Comparison of ENCODE assay signal across 18 cellular contexts in the genomic region with DNA sequence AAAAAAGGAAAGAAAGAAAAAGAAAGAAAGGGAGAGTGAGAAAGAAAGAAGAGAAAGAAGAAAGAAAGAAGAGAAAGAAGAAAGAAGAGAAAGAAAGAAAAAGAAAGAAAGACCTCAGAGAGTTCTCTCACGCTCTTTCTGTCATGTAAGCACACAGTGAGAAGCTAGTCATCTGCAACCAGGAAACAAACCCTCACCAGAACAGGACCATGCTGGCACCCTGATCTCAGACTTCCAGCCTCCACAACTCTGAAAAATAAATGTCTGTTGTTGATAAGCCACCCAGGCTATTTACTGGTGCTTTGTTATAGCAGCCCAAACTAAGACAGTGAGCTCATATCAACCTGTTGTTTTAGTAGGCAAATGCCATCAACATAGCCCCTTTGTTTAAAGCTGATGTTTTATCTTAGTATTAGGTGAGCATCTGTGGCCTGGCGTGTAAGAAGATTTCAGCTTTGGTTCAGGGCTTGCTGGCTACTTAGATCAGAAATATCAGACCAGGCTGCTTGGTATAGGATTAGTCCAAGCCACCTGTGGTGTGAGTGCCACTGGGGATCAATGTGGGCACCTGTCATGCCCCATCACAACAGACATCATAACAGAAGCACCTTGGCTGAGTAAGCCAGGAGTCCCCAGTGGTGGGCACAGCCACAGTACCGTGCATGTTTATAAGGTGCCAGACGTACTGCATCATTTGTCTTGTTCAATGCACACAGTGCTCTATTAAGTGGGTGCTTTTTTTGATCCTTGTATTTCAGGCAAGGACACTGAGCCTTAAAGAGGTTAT.
DNase-seq lines count a peak whose midpoint lies in the region; ATAC-seq, FAIRE-seq and TF ChIP-seq lines count a peak whose summit lies in the region.
"Had no signal": no experiment of that assay in that cellular context is flagged by ENCODE, and none has a peak within 500 bp of the region (broad histone marks: within the 10 kb centered on the region; RNA-seq: fewer than 3 reads in every experiment).

No MANE protein-coding gene starts in this region.

- no peak overlapping the region for H3K4me3 Mint-ChIP-seq in T-helper 1 cell treated with Interleukin-12 subunit alpha and Interleukin-12 subunit beta and Interleukin-4 antibody, amounts not matched to agents 30 μg/mL and 1 μg/mL, for 36 hours
- H3K4me3 Mint-ChIP-seq in T-cell (no peak overlapping the region), naive B cell (peak overlapping the region in 7 of 8 donors; percentile 69 to 91 (median 81))
- H3K4me3 Mint-ChIP-seq: dendritic cell treated with granulocyte-macrophage colony-stimulating factor and Interleukin-4, amounts not matched to agents 40 ng/mL and 50 ng/mL, for 4 days had no signal

- no peaks in the 10 kb centered on the region for H3K9me3 Mint-ChIP-seq in T-helper 1 cell treated with Interleukin-12 subunit alpha and Interleukin-12 subunit beta and Interleukin-4 antibody, amounts not matched to agents 30 μg/mL and 1 μg/mL, for 36 hours
- H3K9me3 Mint-ChIP-seq in T-cell (no peaks in the 10 kb centered on the region), naive B cell (no peaks in the 10 kb centered on the region)
- H3K9me3 Mint-ChIP-seq: dendritic cell treated with granulocyte-macrophage colony-stimulating factor and Interleukin-4, amounts not matched to agents 40 ng/mL and 50 ng/mL, for 4 days had no signal

- no peaks in the 10 kb centered on the region for H3K27me3 Mint-ChIP-seq in T-helper 1 cell treated with Interleukin-12 subunit alpha and Interleukin-12 subunit beta and Interleukin-4 antibody, amounts not matched to agents 30 μg/mL and 1 μg/mL, for 36 hours (ENCODE audit: low read depth)
- H3K27me3 Mint-ChIP-seq in T-cell = no peaks in the 10 kb centered on the region
- H3K27me3 Mint-ChIP-seq in naive B cell = no peaks in the 10 kb centered on the region

- H3K27ac Mint-ChIP-seq in T-helper 1 cell treated with Interleukin-12 subunit alpha and Interleukin-12 subunit beta and Interleukin-4 antibody, amounts not matched to agents 30 μg/mL and 1 μg/mL, for 36 hours = peak overlapping the region; percentile 23
- H3K27ac Mint-ChIP-seq in T-cell (peak overlapping the region; percentile 82 to 89), naive B cell (peak overlapping the region; percentile 89 to 99 (median 95))
- H3K27ac Mint-ChIP-seq: dendritic cell treated with granulocyte-macrophage colony-stimulating factor and Interleukin-4, amounts not matched to agents 40 ng/mL and 50 ng/mL, for 4 days; progenitor cell of endocrine pancreas had no signal

- POLR2A ChIA-PET in T-cell (lab: Charles Lee) = no interaction called here

- H3K36me3 Mint-ChIP-seq in T-helper 1 cell treated with Interleukin-12 subunit alpha and Interleukin-12 subunit beta and Interleukin-4 antibody, amounts not matched to agents 30 μg/mL and 1 μg/mL, for 36 hours (ENCODE audit: low read depth) = no peaks in the 10 kb centered on the region
- H3K36me3 Mint-ChIP-seq in T-cell (no peaks in the 10 kb centered on the region), naive B cell (no peaks in the 10 kb centered on the region)

- CTCF ChIA-PET in T-cell (lab: Charles Lee) = interaction anchor here (0.7 to 1.0 kb wide), 2 partner anchors 9 to 135 kb away, joined by 4 to 5 read pairs; no protein-coding TSS in a partner anchor

- no peak for TF ChIP-seq POLR2A in GM12891 (IDR thresholded peaks at IDR 0.05; ENCODE audit: low read depth, low read length)

- peaks cover 8% of the 10 kb centered on the region for H3K4me1 Mint-ChIP-seq in T-helper 1 cell treated with Interleukin-12 subunit alpha and Interleukin-12 subunit beta and Interleukin-4 antibody, amounts not matched to agents 30 μg/mL and 1 μg/mL, for 36 hours (ENCODE audit: low read depth)
- peaks cover 29 to 43% (median 32%) of the 10 kb centered on the region in 3 donors for H3K4me1 Mint-ChIP-seq in T-cell
- H3K4me1 Mint-ChIP-seq in naive B cell = peaks cover 50 to 59% (median 52%) of the 10 kb centered on the region in 3 donors

- peak; percentile 51 to 68 (median 58) for ATAC-seq in T-cell (replicated peaks in 1 of 4)
- ATAC-seq in naive B cell (ENCODE audit: low read depth in 2 of 2) = peak; percentile 79 to 84
- ATAC-seq in HG02623 (IDR thresholded peaks at IDR 0.05; ENCODE audit: unreplicated experiment) = no peak
- ATAC-seq in GM21619 (IDR thresholded peaks at IDR 0.05; ENCODE audit: unreplicated experiment) = no peak
- ATAC-seq: body of pancreas, upper lobe of right lung had no signal

- DNase-seq in T-helper 1 cell (no peak), GM12891 (ENCODE audit: insufficient read length, low spot score) (no peak), T-cell (no peak), naive B cell (peak; percentile 37), cardiac septum (ENCODE audit: low spot score) (no peak)
- DNase-seq: 8988T; activated effector memory CD4-positive, alpha-beta T cell treated with anti-CD3 and anti-CD28 coated beads, Interleukin-2, amount 50 U/mL, for 16 hours; body of pancreas; left ventricle myocardium inferior; NCI-H1417; SHP77 treated with DMSO at 0.1 percent for 48 hours; small intestine; upper lobe of right lung had no signal

- peak; percentile 59 for FAIRE-seq in GM12891 (lab: Jason Lieb, UNC)
- FAIRE-seq: small intestine had no signal

- intact Hi-C loops in cardiac septum (cut with DNase I) = no loop called here

TF ChIP-seq in GM12891, 5 proteins besides CTCF, POLR2A, EP300 and RAD21:
- TF ChIP-seq TAF1 (IDR thresholded peaks at IDR 0.05; ENCODE audit: low read depth, low read length) (no peak), POU2F2 (IDR thresholded peaks at IDR 0.05; ENCODE audit: low read depth, low read length) (no peak), PAX5 (IDR thresholded peaks at IDR 0.05; ENCODE audit: insufficient read depth, low read length, severe bottlenecking) (no peak), POLR2AphosphoS5 (IDR thresholded peaks at IDR 0.05; ENCODE audit: low read depth, low read length) (no peak), SPI1 (IDR thresholded peaks at IDR 0.05; ENCODE audit: low read depth, low read length) (no peak)

Comparison
In these comparisons a context has a peak if more than half of its experiments do, and no peak if none do; other contexts are left out.
1. H3K27ac Mint-ChIP-seq: peak in every context shown above with its lines; median percentile 95 in naive B cell; 86 in T-cell; 23 in T-helper 1 cell treated with Interleukin-12 subunit alpha and Interleukin-12 subunit beta and Interleukin-4 antibody, amounts not matched to agents 30 μg/mL and 1 μg/mL, for 36 hours.
2. H3K4me3 Mint-ChIP-seq: peak in naive B cell (7 of 8); none in T-helper 1 cell treated with Interleukin-12 subunit alpha and Interleukin-12 subunit beta and Interleukin-4 antibody, amounts not matched to agents 30 μg/mL and 1 μg/mL, for 36 hours (single experiment) and T-cell (0 of 3).
3. ATAC-seq: peak in T-cell (4 of 4) and naive B cell (2 of 2); none in HG02623 (single experiment) and GM21619 (single experiment).